16 cellular contexts compared by ENCODE assay signal in genomic region chr4:33369366-33369899, GRCh38.
DNase-seq lines count a peak whose midpoint lies in the region; ATAC-seq, FAIRE-seq and TF ChIP-seq lines count a peak whose summit lies in the region.
"Had no signal": no experiment of that assay in that cellular context is flagged by ENCODE, and none has a peak within 500 bp of the region (broad histone marks: within the 10 kb centered on the region; RNA-seq: fewer than 3 reads in every experiment).

No MANE protein-coding gene starts in this region.

- H3K36me3 ChIP-seq in HEK293 (ENCODE audit: control insufficient read depth in 2 of 2, insufficient read depth in 1 of 2, low read length in 2 of 2) = no peaks in the 10 kb centered on the region
- H3K36me3 ChIP-seq in CD4-positive, alpha-beta memory T cell (ENCODE audit: insufficient read depth, low read length) = no peaks in the 10 kb centered on the region
- H3K36me3 ChIP-seq: left ventricle myocardium inferior, sigmoid colon had no signal

- TF ChIP-seq POLR2A in H54 (IDR thresholded peaks at IDR 0.05; ENCODE audit: low read depth, low read length) = no peak

- no peaks in the 10 kb centered on the region for H3K4me1 Mint-ChIP-seq in CD4-positive, alpha-beta memory T cell
- H3K4me1 Mint-ChIP-seq: CD4-positive, CD25-positive, alpha-beta regulatory T cell; natural killer cell had no signal

- peaks cover 0 to 31% (median 14%) of the 10 kb centered on the region in 8 donors for H3K9me3 Mint-ChIP-seq in CD4-positive, alpha-beta memory T cell

- H3K27me3 ChIP-seq in CD4-positive, alpha-beta memory T cell (ENCODE audit: insufficient read depth, low read length) = no peaks in the 10 kb centered on the region
- H3K27me3 ChIP-seq: dorsolateral prefrontal cortex, sigmoid colon had no signal

- CTCF ChIA-PET in HEK293 (lab: Yijun Ruan, JAX) = no interaction called here
- CTCF ChIA-PET in CD4-positive, alpha-beta memory T cell (lab: Charles Lee; ENCODE audit: partially characterized antibody) = no interaction called here

- ATAC-seq in HG02678 (IDR thresholded peaks at IDR 0.05; ENCODE audit: unreplicated experiment) = no peak
- ATAC-seq: natural killer cell had no signal

- H3K36me3 Mint-ChIP-seq in CD4-positive, alpha-beta memory T cell = no peaks in the 10 kb centered on the region
- H3K36me3 Mint-ChIP-seq: CD4-positive, CD25-positive, alpha-beta regulatory T cell; natural killer cell had no signal

- H3K27ac ChIP-seq in HEK293 (ENCODE audit: extremely low read depth, low read depth, low read length) = no peak overlapping the region
- H3K27ac ChIP-seq in CD4-positive, alpha-beta memory T cell (ENCODE audit: low read depth, low read length) = no peak overlapping the region
- H3K27ac ChIP-seq: dorsolateral prefrontal cortex, left ventricle myocardium inferior, sigmoid colon had no signal

- no peaks in the 10 kb centered on the region for H3K27me3 Mint-ChIP-seq in CD4-positive, alpha-beta memory T cell
- H3K27me3 Mint-ChIP-seq: CD4-positive, CD25-positive, alpha-beta regulatory T cell had no signal

- FAIRE-seq in H54 (lab: Jason Lieb, UNC) = no peak

- H3K4me3 Mint-ChIP-seq in CD4-positive, alpha-beta memory T cell = no peak overlapping the region
- H3K4me3 Mint-ChIP-seq: CD4-positive, CD25-positive, alpha-beta regulatory T cell; HFFc6; natural killer cell had no signal

- TF ChIP-seq CTCF in HEK293 (tag by site-specific recombination; IDR thresholded peaks at IDR 0.05) = no peak
- no peak for TF ChIP-seq CTCF in fibroblast of the aortic adventitia (IDR thresholded peaks at IDR 0.05; ENCODE audit: insufficient read depth, low read length)

- H3K9me3 ChIP-seq in HEK293 (ENCODE audit: control insufficient read depth, insufficient read depth, low read depth, low read length) = no peaks in the 10 kb centered on the region
- H3K9me3 ChIP-seq in CD4-positive, alpha-beta memory T cell (ENCODE audit: control insufficient read depth in 1 of 2, low read length in 2 of 2) = no peaks in the 10 kb centered on the region

- H3K4me3 ChIP-seq in HEK293 (ENCODE audit: low read depth, low read length) (no peak overlapping the region), fibroblast of the aortic adventitia (ENCODE audit: low read depth, low read length) (no peak overlapping the region)
- H3K4me3 ChIP-seq in CD4-positive, alpha-beta memory T cell (ENCODE audit: low read length in 2 of 2) = no peak overlapping the region
- H3K4me3 ChIP-seq: dorsolateral prefrontal cortex, left ventricle myocardium inferior, sigmoid colon had no signal

- intact Hi-C loops in CD4-positive, alpha-beta memory T cell (cut with micrococcal nuclease) = no loop called here

- H3K27ac Mint-ChIP-seq in CD4-positive, alpha-beta memory T cell = no peak overlapping the region
- H3K27ac Mint-ChIP-seq: CD4-positive, CD25-positive, alpha-beta regulatory T cell; HFFc6; natural killer cell had no signal

- DNase-seq in T1000 (lab: John Stamatoyannopoulos, UW) = peak; percentile 2
- DNase-seq in fibroblast of the aortic adventitia (ENCODE audit: low read depth) = peak; percentile 66
- DNase-seq in renal cortical epithelial cell (ENCODE audit: low read depth) = peak; percentile 76
- DNase-seq in OCI-M1 (lab: John Stamatoyannopoulos, UW) = no peak
- no peak for DNase-seq in H54 (ENCODE audit: insufficient read length, low spot score)
- no peak for DNase-seq in CD4-positive, alpha-beta memory T cell
- DNase-seq: activated CD4-positive, CD25-positive, alpha-beta regulatory T cell treated with anti-CD3 and anti-CD28 coated beads, Interleukin-2, amount 50 U/mL, for 72 hours; activated T-cell treated with anti-CD3 and anti-CD28 coated beads for 4 hours; CD4-positive, CD25-positive, alpha-beta regulatory T cell; dorsolateral prefrontal cortex; HFFc6; left ventricle myocardium inferior; natural killer cell; sigmoid colon had no signal

- H3K4me1 ChIP-seq in HEK293 (ENCODE audit: control insufficient read depth, insufficient read depth, low read length) = no peaks in the 10 kb centered on the region
- no peaks in the 10 kb centered on the region for H3K4me1 ChIP-seq in CD4-positive, alpha-beta memory T cell (ENCODE audit: insufficient read depth, low read length)
- H3K4me1 ChIP-seq: left ventricle myocardium inferior had no signal

- POLR2A ChIA-PET in HEK293 (lab: Yijun Ruan, JAX) = no interaction called here
- POLR2A ChIA-PET in CD4-positive, alpha-beta memory T cell (lab: Charles Lee; ENCODE audit: partially characterized antibody) = no interaction called here

TF ChIP-seq in HEK293, 187 proteins besides CTCF, POLR2A, EP300 and RAD21:
- TF ChIP-seq EGR2 (tag by site-specific recombination; IDR thresholded peaks at IDR 0.05; ENCODE audit: low read depth) = 0 out of 2 replicates have a peak, but pooled peaks have one; percentile 26
- no peak for TF ChIP-seq SCRT2 (tag by site-specific recombination; IDR thresholded peaks at IDR 0.05)

Comparison
In these comparisons a context has a peak if more than half of its experiments do, and no peak if none do; other contexts are left out.
1. DNase-seq: peak in T1000 (single experiment), fibroblast of the aortic adventitia (single experiment) and renal cortical epithelial cell (single experiment); none in OCI-M1 (single experiment), H54 (single experiment) and CD4-positive, alpha-beta memory T cell (0 of 5).